In genomic region chr2:25362564-25363145, GRCh38 we compare ENCODE assay signal across 8 cellular contexts. TPM values are rescaled to one million over a fixed set of nuclear protein-coding genes. Genes with fewer than 3 reads are reported as not detected.
DNase-seq lines count a peak whose midpoint lies in the region; ATAC-seq and TF ChIP-seq lines count a peak whose summit lies in the region.

No MANE protein-coding gene starts in this region.

- H3K4me1 ChIP-seq in Caco-2 (no peaks in the 10 kb centered on the region), HUES6 (ENCODE audit: control insufficient read depth, insufficient read depth, low read length) (peaks cover 21% of the 10 kb centered on the region; the same call in 1 of the 2 replicates), upper lobe of right lung (peaks cover 4% of the 10 kb centered on the region)

- no peaks in the 10 kb centered on the region for H4K20me1 ChIP-seq in neural cell (ENCODE audit: insufficient read depth)

- no peak for TF ChIP-seq RAD21 in neural cell (conservative IDR thresholded peaks at IDR 0.05)

- H3K9me3 Mint-ChIP-seq in Caco-2 (ENCODE audit: unreplicated experiment): no peaks in the 10 kb centered on the region
- no peaks in the 10 kb centered on the region for H3K9me3 Mint-ChIP-seq in effector memory CD8-positive, alpha-beta T cell

- H3K9me3 ChIP-seq in Caco-2 (no peaks in the 10 kb centered on the region), HUES6 (ENCODE audit: control insufficient read depth, insufficient read depth, low read depth, low read length) (no peaks in the 10 kb centered on the region), neural cell (ENCODE audit: low read length) (no peaks in the 10 kb centered on the region), upper lobe of right lung (no peaks in the 10 kb centered on the region)

- H3K27me3 ChIP-seq in Caco-2 (replicated peaks; ENCODE audit: control insufficient read depth, insufficient read depth, low read length): no peaks in the 10 kb centered on the region
- peaks cover 31% of the 10 kb centered on the region for H3K27me3 ChIP-seq in HUES6 (ENCODE audit: control insufficient read depth, insufficient read depth, low read length)
- H3K27me3 ChIP-seq in neural cell (ENCODE audit: insufficient read depth, low read depth, low read length): no peaks in the 10 kb centered on the region
- H3K27me3 ChIP-seq in upper lobe of right lung: no peaks in the 10 kb centered on the region

- H3K4me2 ChIP-seq in neural cell (ENCODE audit: low read length): no peak overlapping the region

- H3K4me1 Mint-ChIP-seq in Caco-2 (ENCODE audit: low read depth, unreplicated experiment): no peaks in the 10 kb centered on the region
- peaks cover 18 to 33% of the 10 kb centered on the region in 2 donors for H3K4me1 Mint-ChIP-seq in effector memory CD8-positive, alpha-beta T cell (ENCODE audit: low read depth in 2 of 2)

- no peak overlapping the region for H3K4me3 ChIP-seq in Caco-2 (ENCODE audit: low read depth, low read length)
- H3K4me3 ChIP-seq in HUES6 (ENCODE audit: low read depth, low read length): peak overlapping the region; percentile 1; the same call in 1 of the 2 replicates
- H3K4me3 ChIP-seq in neural cell (ENCODE audit: low read length): peak overlapping the region; percentile 57
- peak overlapping the region; percentile 45 for H3K4me3 ChIP-seq in upper lobe of right lung

- TF ChIP-seq CTCF in Caco-2 (IDR thresholded peaks at IDR 0.05; ENCODE audit: insufficient read depth in 1 of 2, low read depth in 1 of 2, low read length in 1 of 2, severe bottlenecking in 1 of 2, unreplicated experiment in 1 of 2) (no peak), neural cell (IDR thresholded peaks at IDR 0.05; ENCODE audit: poor library complexity, severe bottlenecking) (no peak), upper lobe of right lung (IDR thresholded peaks at IDR 0.05) (no peak)

- H3K27ac ChIP-seq in HUES6 (ENCODE audit: low read depth, low read length) (no peak overlapping the region), neural cell (ENCODE audit: low read length) (no peak overlapping the region), upper lobe of right lung (peak overlapping the region; percentile 72)

- peak overlapping the region; percentile 19 for H3K27ac Mint-ChIP-seq in Caco-2 (ENCODE audit: unreplicated experiment)
- H3K27ac Mint-ChIP-seq in effector memory CD8-positive, alpha-beta T cell: peak overlapping the region; percentile 77 to 92

- H3K9ac ChIP-seq in HUES6 (ENCODE audit: low read length) (no peak overlapping the region), neural cell (ENCODE audit: low read length) (no peak overlapping the region)

- intact Hi-C loops in Caco-2 (cut with micrococcal nuclease; ENCODE audit: unreplicated experiment): loop anchor here (1.0 to 5.0 kb wide), 5 partner anchors 8 to 205 kb away; no protein-coding TSS in a partner anchor
- intact Hi-C loops in upper lobe of right lung (cut with DNase I): no loop called here

- H3K27me3 Mint-ChIP-seq in Caco-2 (ENCODE audit: insufficient read depth, unreplicated experiment): peaks cover 3% of the 10 kb centered on the region
- no peaks in the 10 kb centered on the region for H3K27me3 Mint-ChIP-seq in effector memory CD8-positive, alpha-beta T cell

- no peaks in the 10 kb centered on the region for H3K36me3 ChIP-seq in Caco-2 (ENCODE audit: control insufficient read depth, insufficient read depth, low read length)
- H3K36me3 ChIP-seq in HUES6 (ENCODE audit: control insufficient read depth, insufficient read depth, low read length): no peaks in the 10 kb centered on the region
- no peaks in the 10 kb centered on the region for H3K36me3 ChIP-seq in neural cell (ENCODE audit: insufficient read depth, low read length)
- H3K36me3 ChIP-seq in upper lobe of right lung: no peaks in the 10 kb centered on the region

- BruUV-seq in Caco-2 (replicated peaks; lab: Mats Ljungman, UMichigan): no TSS peak

- POLR2A ChIA-PET in Caco-2 (lab: Charles Lee): no interaction called here

- H3F3A ChIP-seq in neural cell (ENCODE audit: insufficient read depth, low read length, poor library complexity, severe bottlenecking): no peaks in the 10 kb centered on the region

- CTCF ChIA-PET in Caco-2 (lab: Charles Lee): interaction anchor here (0.5 to 1.5 kb wide), 35 partner anchors 9 to 1559 kb away, joined by 3 to 31 read pairs (median 4); partner anchors contain the start of genes ASXL2 and DNMT3A

- DNase-seq in Caco-2 (no peak), upper lobe of right lung (no peak), NK-92 (lab: John Stamatoyannopoulos, UW; ENCODE audit: unreplicated experiment) (no peak)
- DNase-seq in activated CD4-positive, alpha-beta T cell treated with anti-CD3 and anti-CD28 coated beads for 24 hours (ENCODE audit: low read depth in 2 of 2): peak; percentile 22 to 40
- DNase-seq in effector memory CD8-positive, alpha-beta T cell: peak; percentile 52 to 62 (median 53)

- no peak overlapping the region for H2AFZ ChIP-seq in neural cell (ENCODE audit: low read depth, low read length)

- no peaks in the 10 kb centered on the region for H3K9me2 ChIP-seq in neural cell (ENCODE audit: insufficient read depth, low read length)

- H3K4me3 Mint-ChIP-seq in Caco-2 (ENCODE audit: unreplicated experiment): peak overlapping the region; percentile 48
- H3K4me3 Mint-ChIP-seq in effector memory CD8-positive, alpha-beta T cell: peak overlapping the region; percentile 85 to 97

- H3K79me2 ChIP-seq in neural cell (replicated peaks; ENCODE audit: insufficient read depth, low read length): no peaks in the 10 kb centered on the region

- no peak for TF ChIP-seq EP300 in neural cell (conservative IDR thresholded peaks at IDR 0.05; ENCODE audit: poor library complexity, severe bottlenecking)

- ATAC-seq in GM21360 (IDR thresholded peaks at IDR 0.05; ENCODE audit: unreplicated experiment) (peak; percentile 67), upper lobe of right lung (peak; percentile 68)
- ATAC-seq in effector memory CD8-positive, alpha-beta T cell (replicated peaks): peak; percentile 77

- no peaks in the 10 kb centered on the region for H3K36me3 Mint-ChIP-seq in Caco-2 (ENCODE audit: insufficient read depth, unreplicated experiment)
- H3K36me3 Mint-ChIP-seq in effector memory CD8-positive, alpha-beta T cell (ENCODE audit: insufficient read depth): peaks cover 11% of the 10 kb centered on the region

TF ChIP-seq in neural cell, 6 proteins besides CTCF, POLR2A, EP300 and RAD21:
- TF ChIP-seq, protein P1, sequence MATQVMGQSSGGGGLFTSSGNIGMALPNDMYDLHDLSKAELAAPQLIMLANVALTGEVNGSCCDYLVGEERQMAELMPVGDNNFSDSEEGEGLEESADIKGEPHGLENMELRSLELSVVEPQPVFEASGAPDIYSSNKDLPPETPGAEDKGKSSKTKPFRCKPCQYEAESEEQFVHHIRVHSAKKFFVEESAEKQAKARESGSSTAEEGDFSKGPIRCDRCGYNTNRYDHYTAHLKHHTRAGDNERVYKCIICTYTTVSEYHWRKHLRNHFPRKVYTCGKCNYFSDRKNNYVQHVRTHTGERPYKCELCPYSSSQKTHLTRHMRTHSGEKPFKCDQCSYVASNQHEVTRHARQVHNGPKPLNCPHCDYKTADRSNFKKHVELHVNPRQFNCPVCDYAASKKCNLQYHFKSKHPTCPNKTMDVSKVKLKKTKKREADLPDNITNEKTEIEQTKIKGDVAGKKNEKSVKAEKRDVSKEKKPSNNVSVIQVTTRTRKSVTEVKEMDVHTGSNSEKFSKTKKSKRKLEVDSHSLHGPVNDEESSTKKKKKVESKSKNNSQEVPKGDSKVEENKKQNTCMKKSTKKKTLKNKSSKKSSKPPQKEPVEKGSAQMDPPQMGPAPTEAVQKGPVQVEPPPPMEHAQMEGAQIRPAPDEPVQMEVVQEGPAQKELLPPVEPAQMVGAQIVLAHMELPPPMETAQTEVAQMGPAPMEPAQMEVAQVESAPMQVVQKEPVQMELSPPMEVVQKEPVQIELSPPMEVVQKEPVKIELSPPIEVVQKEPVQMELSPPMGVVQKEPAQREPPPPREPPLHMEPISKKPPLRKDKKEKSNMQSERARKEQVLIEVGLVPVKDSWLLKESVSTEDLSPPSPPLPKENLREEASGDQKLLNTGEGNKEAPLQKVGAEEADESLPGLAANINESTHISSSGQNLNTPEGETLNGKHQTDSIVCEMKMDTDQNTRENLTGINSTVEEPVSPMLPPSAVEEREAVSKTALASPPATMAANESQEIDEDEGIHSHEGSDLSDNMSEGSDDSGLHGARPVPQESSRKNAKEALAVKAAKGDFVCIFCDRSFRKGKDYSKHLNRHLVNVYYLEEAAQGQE (IDR thresholded peaks at IDR 0.05; ENCODE audit: borderline replicate concordance): no peak
- TF ChIP-seq TAF1 (IDR thresholded peaks at IDR 0.05; ENCODE audit: low read depth): no peak
- no peak for TF ChIP-seq POLR2AphosphoS5 (IDR thresholded peaks at IDR 0.05)
- no peak for TF ChIP-seq MXI1 (conservative IDR thresholded peaks at IDR 0.05; ENCODE audit: poor library complexity, severe bottlenecking)
- TF ChIP-seq SMC3 (conservative IDR thresholded peaks at IDR 0.05; ENCODE audit: poor library complexity): no peak
- TF ChIP-seq EZH2 (IDR thresholded peaks at IDR 0.05; ENCODE audit: borderline replicate concordance, insufficient read depth, low read length, poor library complexity, severe bottlenecking): no peak

RNA-seq across cellular contexts. Expression of gene DNMT3A, which starts 20.9 kb away (rescaled TPM):
- total RNA-seq in Caco-2 (2022) (62.1 and 72.2 TPM in 2 replicates), upper lobe of right lung (31.3 TPM)
- 33.0 and 38.5 TPM in 2 replicates for polyA plus RNA-seq in neural cell
- polyA minus RNA-seq in neural cell: 122 and 129 TPM in 2 replicates

Comparison
In these comparisons a context has a peak if more than half of its experiments do, and no peak if none do; other contexts are left out.
1. DNase-seq: peak in activated CD4-positive, alpha-beta T cell treated with anti-CD3 and anti-CD28 coated beads for 24 hours (2 of 2) and effector memory CD8-positive, alpha-beta T cell (3 of 3); none in Caco-2 (0 of 2), upper lobe of right lung (single experiment) and NK-92 (single experiment).
2. Peak in every context shown above with its lines, with median percentiles within 50 percentile points of each other: ATAC-seq.